ENCODE assay signal across 19 cellular contexts in genomic region chr14:74737753-74738325, GRCh38. TPM values are rescaled to one million over a fixed set of nuclear protein-coding genes. Genes with fewer than 3 reads are reported as not detected.
DNase-seq lines count a peak whose midpoint lies in the region; FAIRE-seq and TF ChIP-seq lines count a peak whose summit lies in the region.
"Had no signal": no experiment of that assay in that cellular context is flagged by ENCODE, and none has a peak within 500 bp of the region (broad histone marks: within the 10 kb centered on the region; RNA-seq: fewer than 3 reads in every experiment).

No MANE protein-coding gene starts in this region.

- no peaks in the 10 kb centered on the region for H3K9me3 ChIP-seq in adrenal gland (replicated peaks in 1 of 3)
- H3K9me3 ChIP-seq: gastroesophageal sphincter, neutrophil, SJCRH30, tibial artery had no signal

- no peak for FAIRE-seq in GM19239 (lab: Jason Lieb, UNC)

- peak; percentile 20 for DNase-seq in DMS53 (lab: John Stamatoyannopoulos, UW)
- no peak for DNase-seq in DMS53 treated with DMSO at 0.1 percent for 48 hours (lab: John Stamatoyannopoulos, UW; ENCODE audit: unreplicated experiment)
- peak; percentile 39 for DNase-seq in HS-27A (ENCODE audit: low read depth)
- DNase-seq in adrenal gland, result peak; percentile 63 to 89 (median 84)
- DNase-seq in iris pigment epithelial cell (ENCODE audit: low read depth), result peak; percentile 42
- no peak for DNase-seq in putamen (ENCODE audit: low spot score)
- DNase-seq in SHP77 treated with DMSO at 0.1 percent for 48 hours (lab: John Stamatoyannopoulos, UW), result no peak
- no peak for DNase-seq in GM19239 (ENCODE audit: insufficient read length, low spot score)
- DNase-seq: activated CD8-positive, alpha-beta memory T cell treated with anti-CD3 and anti-CD28 coated beads, Interleukin-2, amount 10 ng/mL, durations not matched to agents 7 days and 5 days; DMS 273 treated with DMSO at 0.1 percent for 48 hours; left ventricle myocardium superior; NCI-H2081; NCI-H510A treated with DMSO at 0.1 percent for 48 hours; SJCRH30; tibial artery had no signal

- H3K4me1 ChIP-seq in adrenal gland (replicated peaks in 1 of 2), result peaks cover 6 to 7% of the 10 kb centered on the region in 2 donors
- H3K4me1 ChIP-seq: gastroesophageal sphincter, tibial artery had no signal

- H3K27me3 ChIP-seq in adrenal gland, result no peaks in the 10 kb centered on the region
- H3K27me3 ChIP-seq: gastroesophageal sphincter, neutrophil, SJCRH30, tibial artery had no signal

- no peak for TF ChIP-seq POLR2A in adrenal gland (IDR thresholded peaks at IDR 0.05)

- H3K36me3 ChIP-seq in adrenal gland (replicated peaks in 1 of 2), result peaks cover 0 to 42% of the 10 kb centered on the region in 2 donors

- no peak for TF ChIP-seq CTCF in adrenal gland (IDR thresholded peaks at IDR 0.05)

- no peak overlapping the region for H3K4me3 ChIP-seq in adrenal gland
- H3K4me3 ChIP-seq: gastroesophageal sphincter, SJCRH30, tibial artery had no signal

- WGBS in adrenal gland, 4 donors, result 55 to 71% (median 60%) methylated on average over 4 of the region's 4 CpGs

- peak overlapping the region in 4 of 5 donors; percentile 9 to 78 (median 55) for H3K27ac ChIP-seq in adrenal gland
- H3K27ac ChIP-seq: 22Rv1, C4-2B, gastroesophageal sphincter, neutrophil, SJCRH30, tibial artery had no signal

- intact Hi-C loops in adrenal gland (cut with DNase I), result no loop called here

RNA-seq across cellular contexts. Expression of gene FCF1, which starts 24.9 kb away (rescaled TPM):
- 10 to 100 TPM; 12.4 to 53.0 (median 41.2) TPM for total RNA-seq in adrenal gland
- 10 to 100 TPM in 1 of 3 donors, 1 to 10 TPM in 2; 2.9 to 61.4 (median 9.9) TPM for polyA plus RNA-seq in adrenal gland

RNA-seq across cellular contexts. Expression of gene AREL1, which starts 25.0 kb away (rescaled TPM):
- total RNA-seq in adrenal gland, result 10 to 100 TPM; 17.6 to 34.3 (median 30.8) TPM
- 10 to 100 TPM; 13.0 to 27.5 (median 13.4) TPM for polyA plus RNA-seq in adrenal gland

RNA-seq across cellular contexts. Expression of gene YLPM1, which starts 25.3 kb away (rescaled TPM):
- total RNA-seq in adrenal gland, result 10 to 100 TPM; 27.9 to 58.6 (median 47.2) TPM
- 10 to 100 TPM; 24.0 to 51.1 (median 29.5) TPM for polyA plus RNA-seq in adrenal gland

Comparison
In these comparisons a context has a peak if more than half of its experiments do, and no peak if none do; other contexts are left out.
1. DNase-seq: peak in DMS53 (single experiment), HS-27A (single experiment), adrenal gland (7 of 7) and iris pigment epithelial cell (single experiment); none in DMS53 treated with DMSO at 0.1 percent for 48 hours (single experiment), putamen (single experiment), SHP77 treated with DMSO at 0.1 percent for 48 hours (single experiment) and GM19239 (single experiment).